In genomic region chr20:49713779-49714712, GRCh38 we compare ENCODE assay signal across 8 cellular contexts. TPM values are rescaled to one million over a fixed set of nuclear protein-coding genes. Genes with fewer than 3 reads are reported as not detected.
A peak's percentile ranks its signal among the peaks of the same experiment; 100 is the strongest.
DNase-seq lines count a peak whose midpoint lies in the region; TF ChIP-seq lines count a peak whose summit lies in the region.

Gene B4GALT5, minus strand, starts transcription at chr20:49713878. Its CDS starts 188 bp downstream, at chr20:49713690.

- DNase-seq in GDM1 (lab: John Stamatoyannopoulos, UW) (peak; percentile 82), H9 (peak; percentile 93), MV-4-11 (lab: John Stamatoyannopoulos, UW) (peak; percentile 75), T follicular helper cell (ENCODE audit: low read depth) (peak; percentile 33), cardiac septum (ENCODE audit: low spot score) (peak; percentile 87), type B pancreatic cell (ENCODE audit: extremely low spot score, unreplicated experiment) (peak; percentile 91)

- no peak within 1 kb of the TSS for H4K91ac ChIP-seq in H9 (ENCODE audit: insufficient read length, low read depth, low read length)

- no peaks in the 10 kb centered on the region for H3K36me3 ChIP-seq in parathyroid adenoma (ENCODE audit: control insufficient read depth, insufficient read depth, low read length)

- H3K4me3 Mint-ChIP-seq in H9 (peak within 1 kb of the TSS; percentile 94 to 98), type B pancreatic cell (peak within 1 kb of the TSS; percentile 94)

- peak within 1 kb of the TSS; percentile 40 for H3K56ac ChIP-seq in H9 (ENCODE audit: insufficient read length, low read depth, low read length)

- H3K9me3 Mint-ChIP-seq in H9 (no peaks in the 10 kb centered on the region), type B pancreatic cell (no peaks in the 10 kb centered on the region)

- H3T11ph ChIP-seq in H9 (ENCODE audit: low read length) = no peak within 1 kb of the TSS

- H2BK120ac ChIP-seq in H9 (ENCODE audit: low read depth, low read length, poor library complexity, severe bottlenecking) = no peak within 1 kb of the TSS

- H3K27me3 ChIP-seq in H9 (ENCODE audit: insufficient read depth, low read length) (no peaks in the 10 kb centered on the region), parathyroid adenoma (ENCODE audit: control insufficient read depth, insufficient read depth, low read length) (no peaks in the 10 kb centered on the region)

- H3K4me1 Mint-ChIP-seq in H9 = peaks cover 42 to 46% of the 10 kb centered on the region in 2 experiments
- H3K4me1 Mint-ChIP-seq in type B pancreatic cell (ENCODE audit: unreplicated experiment) = peaks cover 26% of the 10 kb centered on the region

- H3K36me3 Mint-ChIP-seq in H9 (ENCODE audit: insufficient read depth in 1 of 3, low read depth in 3 of 3) = peaks cover 0 to 17% (median 5%) of the 10 kb centered on the region in 3 experiments; a peak in 5 of 7 replicates
- H3K36me3 Mint-ChIP-seq in type B pancreatic cell = no peaks in the 10 kb centered on the region

- H3K23me2 ChIP-seq in H9 (ENCODE audit: insufficient read length, low read depth, low read length, poor library complexity, severe bottlenecking) = no peaks in the 10 kb centered on the region

- H3K9ac ChIP-seq in H9 (ENCODE audit: extremely low read depth, insufficient read length, low read length) (peak within 1 kb of the TSS; percentile 92), parathyroid adenoma (peak within 1 kb of the TSS; percentile 85)

- H3K14ac ChIP-seq in H9 (ENCODE audit: insufficient read depth, low read length) = peak within 1 kb of the TSS; percentile 91

- H3K27ac Mint-ChIP-seq in H9 = peak within 1 kb of the TSS; percentile 95 to 99 (median 97)
- peak within 1 kb of the TSS; percentile 82 for H3K27ac Mint-ChIP-seq in type B pancreatic cell

- no peaks in the 10 kb centered on the region; the same call in 1 of the 2 replicates for H3K4me1 ChIP-seq in H9 (ENCODE audit: insufficient read depth, low read length)
- peaks cover 12% of the 10 kb centered on the region for H3K4me1 ChIP-seq in parathyroid adenoma

- no peak within 1 kb of the TSS; the same call in 1 of the 2 replicates for H3K4ac ChIP-seq in H9 (ENCODE audit: low read depth, low read length)

- no peak within 1 kb of the TSS for H3K23ac ChIP-seq in H9 (ENCODE audit: insufficient read length, low read depth, low read length)

- H3K4me3 ChIP-seq in parathyroid adenoma (ENCODE audit: low read depth, low read length) = peak within 1 kb of the TSS; percentile 84

- no peaks in the 10 kb centered on the region for H4K20me1 ChIP-seq in H9 (ENCODE audit: control insufficient read depth, insufficient read depth, insufficient read length)

- H3K9me3 ChIP-seq in H9 (ENCODE audit: control insufficient read depth, low read depth, low read length) (no peaks in the 10 kb centered on the region), parathyroid adenoma (ENCODE audit: control insufficient read depth, low read length) (no peaks in the 10 kb centered on the region)

- no peak within 1 kb of the TSS for H4K8ac ChIP-seq in H9 (replicated peaks; ENCODE audit: insufficient read length, low read depth, low read length)

- no peak within 1 kb of the TSS for H2AK5ac ChIP-seq in H9 (ENCODE audit: insufficient read length, low read length)

- H2AFZ ChIP-seq in H9 (ENCODE audit: low read length) (no peak within 1 kb of the TSS), parathyroid adenoma (peak within 1 kb of the TSS; percentile 100)

- no peak within 1 kb of the TSS for H2BK20ac ChIP-seq in H9 (ENCODE audit: low read depth, low read length, poor library complexity, severe bottlenecking)

- WGBS in H9 (ENCODE audit: extremely low coverage, insufficient read length, low lambda C conversion rate) = no CpG with 5 or more reads among the region's 66 CpGs
- 4% methylated on average over 41 to 65 of the region's 66 CpGs for WGBS in adipose tissue, 3 donors

- intact Hi-C loops in cardiac septum (cut with DNase I) = no loop called here

- H3K27me3 Mint-ChIP-seq in H9 (ENCODE audit: low read depth) = no peaks in the 10 kb centered on the region
- no peaks in the 10 kb centered on the region for H3K27me3 Mint-ChIP-seq in type B pancreatic cell

- peak within 1 kb of the TSS; percentile 89 for H3K4me2 ChIP-seq in H9 (ENCODE audit: insufficient read depth, insufficient read length, low read length)
- H3K4me2 ChIP-seq in parathyroid adenoma (ENCODE audit: low read length) = peak within 1 kb of the TSS; percentile 89

- H2BK15ac ChIP-seq in H9 (ENCODE audit: low read depth, low read length) = no peak within 1 kb of the TSS

- H3K79me1 ChIP-seq in H9 (ENCODE audit: insufficient read depth, low read depth, low read length, poor library complexity, severe bottlenecking) = no peaks in the 10 kb centered on the region

- H2BK5ac ChIP-seq in H9 (ENCODE audit: insufficient read length, low read length) = no peak within 1 kb of the TSS

- H3K79me2 ChIP-seq in H9 (ENCODE audit: insufficient read depth, low read length) (peaks cover 28% of the 10 kb centered on the region; the same call in 1 of the 2 replicates), parathyroid adenoma (peaks cover 24% of the 10 kb centered on the region)

- H2BK12ac ChIP-seq in H9 (ENCODE audit: insufficient read length, low read depth, low read length) = no peak within 1 kb of the TSS

- H4K5ac ChIP-seq in H9 (ENCODE audit: insufficient read length, low read depth, low read length) = no peak within 1 kb of the TSS

- H3K27ac ChIP-seq in H9 (ENCODE audit: insufficient read length, low read depth, low read length) (no peak within 1 kb of the TSS), adipose tissue (ENCODE audit: low read depth, low read length) (peak within 1 kb of the TSS; percentile 96), parathyroid adenoma (peak within 1 kb of the TSS; percentile 77)

- H3K18ac ChIP-seq in H9 (ENCODE audit: insufficient read length, low read depth, low read length) = peak within 1 kb of the TSS; percentile 81

- TF ChIP-seq CTCF in H9 (conservative IDR thresholded peaks at IDR 0.05) (no peak), parathyroid adenoma (IDR thresholded peaks at IDR 0.05) (no peak), type B pancreatic cell (conservative IDR thresholded peaks at IDR 0.05) (no peak)

RNA-seq across cellular contexts. Expression of gene B4GALT5, which starts in this region (rescaled TPM):
- total RNA-seq in H9 (2021) = 75.9 and 77.0 TPM in 2 replicates
- polyA plus RNA-seq in adipose tissue = 10 to 100 TPM in 2 of 3 donors, 1 to 10 TPM in 1; 8.7 to 48.2 (median 22.7) TPM
- total RNA-seq in cardiac septum = 28.0 TPM
- total RNA-seq in type B pancreatic cell (ENCODE audit: low replicate concordance) = 47.9 and 49.7 TPM in 2 replicates

Comparison
In these comparisons a context has a peak if more than half of its experiments do, and no peak if none do; other contexts are left out.
1. DNase-seq: peak in every context shown above with its lines; median percentile 93 in H9; 91 in type B pancreatic cell; 87 in cardiac septum; 82 in GDM1; 75 in MV-4-11; 33 in T follicular helper cell.